ENCODE assay signal across 11 cellular contexts in the genomic region with DNA sequence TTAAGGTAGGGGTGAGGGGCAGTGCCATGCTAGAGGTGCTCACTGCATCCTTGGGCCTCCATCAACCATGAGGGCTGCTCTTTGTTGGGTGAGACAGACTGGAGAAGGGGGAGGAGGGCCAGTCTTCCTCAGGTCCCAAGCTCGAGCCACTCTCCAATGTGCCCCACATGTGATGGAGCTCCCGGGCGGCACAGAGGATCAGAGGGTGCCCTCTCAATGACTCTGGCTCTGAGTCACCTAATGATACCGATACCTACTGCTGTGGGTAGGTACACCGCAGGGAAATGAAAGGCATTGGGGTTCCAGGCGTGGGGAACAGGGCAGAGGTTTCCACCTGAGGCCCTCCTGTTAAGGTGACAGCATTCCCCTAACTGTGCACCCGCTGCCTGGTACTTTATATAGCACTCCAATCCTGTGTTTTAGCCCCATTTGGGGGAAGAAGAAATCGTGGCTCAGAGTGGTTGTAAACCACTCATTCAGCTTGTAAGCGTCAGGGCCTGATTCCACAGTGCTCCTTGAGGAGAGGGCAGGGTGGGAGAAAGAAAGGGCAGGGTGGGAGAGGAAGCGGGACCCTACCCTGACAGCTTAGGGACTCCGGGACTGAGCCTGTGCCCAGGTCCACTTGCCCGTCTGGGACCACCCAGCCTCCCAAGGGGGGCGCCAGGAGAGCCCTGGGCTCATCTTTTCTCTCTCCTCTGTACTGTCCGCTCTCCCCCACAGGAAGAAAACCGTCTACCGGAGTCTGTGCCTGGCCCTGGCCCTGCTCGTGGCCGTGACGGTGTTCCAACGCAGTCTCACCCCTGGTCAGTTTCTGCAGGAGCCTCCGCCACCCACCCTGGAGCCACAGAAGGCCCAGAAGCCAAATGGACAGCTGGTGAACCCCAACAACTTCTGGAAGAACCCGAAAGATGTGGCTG. TPM values are rescaled to one million over a fixed set of nuclear protein-coding genes. Genes with fewer than 3 reads are reported as not detected.
DNase-seq lines count a peak whose midpoint lies in the region; ATAC-seq and TF ChIP-seq lines count a peak whose summit lies in the region.
"Had no signal": no experiment of that assay in that cellular context is flagged by ENCODE, and none has a peak within 500 bp of the region (broad histone marks: within the 10 kb centered on the region; RNA-seq: fewer than 3 reads in every experiment).

No MANE protein-coding gene starts in this region.

- peaks cover 36% of the 10 kb centered on the region for H3K4me1 Mint-ChIP-seq in Calu3 (ENCODE audit: low read depth, unreplicated experiment)
- peaks cover 30% of the 10 kb centered on the region for H3K4me1 Mint-ChIP-seq in brain
- H3K4me1 Mint-ChIP-seq in natural killer cell: peaks cover 48 to 65% of the 10 kb centered on the region in 2 donors

- BruUV-seq in Calu3 (replicated peaks; lab: Mats Ljungman, UMichigan): no TSS peak

- H3K9me3 Mint-ChIP-seq in Calu3 (ENCODE audit: low read depth, unreplicated experiment) (no peaks in the 10 kb centered on the region), brain (peaks cover 0 to 2% (median 0%) of the 10 kb centered on the region in 5 experiments), natural killer cell (no peaks in the 10 kb centered on the region)

- TF ChIP-seq CTCF in Calu3 (IDR thresholded peaks at IDR 0.05; ENCODE audit: unreplicated experiment) (no peak), brain (conservative IDR thresholded peaks at IDR 0.05) (no peak), natural killer cell (IDR thresholded peaks at IDR 0.05) (no peak)

- intact Hi-C loops in Calu3 (cut with micrococcal nuclease; ENCODE audit: unreplicated experiment): no loop called here
- intact Hi-C loops in natural killer cell (cut with micrococcal nuclease): no loop called here

- H3K4me3 Mint-ChIP-seq in Calu3 (ENCODE audit: low read depth, unreplicated experiment) (peak overlapping the region; percentile 87), brain (peak overlapping the region in 4 of 5 experiments; percentile 62 to 71 (median 66)), natural killer cell (peak overlapping the region; percentile 89)

- H3K27me3 Mint-ChIP-seq in Calu3 (ENCODE audit: unreplicated experiment): peaks cover 12% of the 10 kb centered on the region
- peaks cover 43% of the 10 kb centered on the region for H3K27me3 Mint-ChIP-seq in brain
- no peaks in the 10 kb centered on the region for H3K27me3 Mint-ChIP-seq in natural killer cell (ENCODE audit: low read depth in 2 of 2)

- ATAC-seq in natural killer cell: no peak
- ATAC-seq in HG03442 (IDR thresholded peaks at IDR 0.05; ENCODE audit: unreplicated experiment): no peak
- ATAC-seq: right lobe of liver had no signal

- H3K36me3 Mint-ChIP-seq in Calu3 (ENCODE audit: insufficient read depth, unreplicated experiment) (peaks cover 28% of the 10 kb centered on the region), brain (no peaks in the 10 kb centered on the region), natural killer cell (no peaks in the 10 kb centered on the region)

- DNase-seq in Calu3 (no peak), HPDE6-E6E7 (ENCODE audit: extremely low spot score) (peak; percentile 66), natural killer cell (no peak), ureter (ENCODE audit: low spot score) (no peak), NCI-H1105 treated with DMSO at 0.1 percent for 48 hours (lab: John Stamatoyannopoulos, UW) (no peak), T-helper 9 cell (no peak)
- DNase-seq: COR-L47, NCI-H2171 treated with DMSO at 0.1 percent for 48 hours had no signal

- CTCF ChIA-PET in Calu3 (lab: Charles Lee): interaction anchor here (0.6 to 2.0 kb wide), 5 partner anchors 8 to 355 kb away, joined by 3 to 6 read pairs (median 3); no protein-coding TSS in a partner anchor

- H3K27ac Mint-ChIP-seq in Calu3 (ENCODE audit: unreplicated experiment) (peak overlapping the region; percentile 81), brain (peak overlapping the region in 1 of 5 experiments; percentile 75), natural killer cell (peak overlapping the region; percentile 83 to 93)

RNA-seq across cellular contexts. Expression of a gene that starts 1.8 kb away (rescaled TPM):
- 8.9 and 14.4 TPM in 2 replicates for total RNA-seq in Calu3 (2022)
- 3.4 TPM for polyA plus RNA-seq in brain (ENCODE audit: insufficient read depth, low read depth, low replicate concordance)
- 100 to 1,000 TPM in 2 of 3 donors, 10 to 100 TPM in 1; 87.5 to 151 (median 113) TPM for total RNA-seq in natural killer cell
- total RNA-seq in ureter: 2.2 TPM
